In genomic region chr10:74436523-74437170, GRCh38 we compare ENCODE assay signal across 19 cellular contexts.
DNase-seq lines count a peak whose midpoint lies in the region; ATAC-seq, FAIRE-seq and TF ChIP-seq lines count a peak whose summit lies in the region.
"Had no signal": no experiment of that assay in that cellular context is flagged by ENCODE, and none has a peak within 500 bp of the region (broad histone marks: within the 10 kb centered on the region; RNA-seq: fewer than 3 reads in every experiment).

No MANE protein-coding gene starts in this region.

- H3K4me2 ChIP-seq in HepG2 (ENCODE audit: low read depth, low read length): no peak overlapping the region

- no peak for ATAC-seq in HepG2
- ATAC-seq in HG02571 (IDR thresholded peaks at IDR 0.05; ENCODE audit: unreplicated experiment): no peak
- ATAC-seq in HG03159 (IDR thresholded peaks at IDR 0.05; ENCODE audit: unreplicated experiment): no peak

- CTCF ChIA-PET in HepG2 (lab: Yijun Ruan, JAX; ENCODE audit: low intra/inter-chr PET ratio, low total read pairs): no interaction called here

- H4K20me1 ChIP-seq in HepG2 (ENCODE audit: insufficient read depth, low read length): no peaks in the 10 kb centered on the region; the same call in 1 of the 2 replicates

- FAIRE-seq in HepG2 (lab: Jason Lieb, UNC) (no peak), RCC 7860 (lab: Jason Lieb, UNC) (peak; percentile 49), frontal cortex (lab: Jason Lieb, UNC) (peak; percentile 49)
- FAIRE-seq: D721Med had no signal

- H3K4me3 ChIP-seq in liver (ENCODE audit: low read depth in 1 of 3, low read length in 3 of 3) (no peak overlapping the region), HepG2 (replicated peaks in 1 of 3; ENCODE audit: insufficient read depth in 1 of 3, low read depth in 2 of 3, low read length in 3 of 3) (no peak overlapping the region)

- H3K9ac ChIP-seq in liver (ENCODE audit: low read depth in 1 of 2, low read length in 2 of 2): no peak overlapping the region
- no peak overlapping the region for H3K9ac ChIP-seq in HepG2 (ENCODE audit: insufficient read depth, low read depth, low read length)

- peaks cover 0 to 2% (median 0%) of the 10 kb centered on the region in 4 donors for H3K4me1 ChIP-seq in liver (ENCODE audit: control insufficient read depth in 4 of 4, insufficient read depth in 4 of 4, low read length in 3 of 4)
- H3K4me1 ChIP-seq in HepG2 (ENCODE audit: insufficient read depth, low read length): no peaks in the 10 kb centered on the region
- H3K4me1 ChIP-seq: Caco-2 had no signal

- TF ChIP-seq POLR2A in HepG2 (IDR thresholded peaks at IDR 0.05; ENCODE audit: insufficient read depth in 1 of 2, low read depth in 2 of 2, low read length in 2 of 2): no peak

- TF ChIP-seq RAD21 in liver (IDR thresholded peaks at IDR 0.05) (no peak), HepG2 (CRISPR knock-in tag; IDR thresholded peaks at IDR 0.05) (no peak)

- H3K36me3 ChIP-seq in liver (ENCODE audit: control insufficient read depth in 4 of 4, insufficient read depth in 3 of 4, low read depth in 1 of 4, low read length in 3 of 4) (no peaks in the 10 kb centered on the region), HepG2 (replicated peaks in 1 of 2; ENCODE audit: control insufficient read depth in 1 of 2, insufficient read depth in 2 of 2, low read length in 2 of 2) (no peaks in the 10 kb centered on the region; a peak in 1 of 5 replicates)

- POLR2A ChIA-PET in HepG2 (lab: Yijun Ruan, JAX): no interaction called here

- BruUV-seq in HepG2 (replicated peaks; lab: Mats Ljungman, UMichigan): no TSS peak

- 48% methylated on average over 3 of the region's 3 CpGs for WGBS in liver
- WGBS in HepG2 (ENCODE audit: low lambda C conversion rate): 95% methylated on average over 3 of the region's 3 CpGs

- intact Hi-C loops in HepG2 (cut with micrococcal nuclease; ENCODE audit: unreplicated experiment): no loop called here

- H3K79me2 ChIP-seq in HepG2 (ENCODE audit: insufficient read depth, low read length): no peaks in the 10 kb centered on the region

- H3K27me3 ChIP-seq in liver (ENCODE audit: control insufficient read depth in 4 of 4, insufficient read depth in 4 of 4, low read length in 3 of 4) (no peaks in the 10 kb centered on the region), HepG2 (ENCODE audit: control insufficient read depth in 1 of 2, insufficient read depth in 2 of 2, low read length in 2 of 2) (no peaks in the 10 kb centered on the region)

- TF ChIP-seq EP300 in HepG2 (IDR thresholded peaks at IDR 0.05; ENCODE audit: low read depth in 2 of 2, low read length in 2 of 2) (no peak), HepG2 (CRISPR knock-in tag; IDR thresholded peaks at IDR 0.05; ENCODE audit: borderline replicate concordance) (no peak)

- H3K9me3 ChIP-seq in liver (ENCODE audit: control insufficient read depth in 4 of 4, low read length in 3 of 4): no peaks in the 10 kb centered on the region
- H3K9me3 ChIP-seq in HepG2 (ENCODE audit: low read length): no peaks in the 10 kb centered on the region
- H3K9me3 ChIP-seq: Caco-2 had no signal

- DNase-seq in HepG2 (ENCODE audit: low spot score): no peak
- DNase-seq in RCC 7860 (ENCODE audit: low spot score): no peak
- DNase-seq in frontal cortex (ENCODE audit: low spot score in 2 of 2): no peak
- no peak for DNase-seq in midbrain (lab: John Stamatoyannopoulos, UW)
- DNase-seq: ACHN; AML-193; Caco-2; CD4-positive, alpha-beta T cell; GF-D8; GOT3; H9; IMR-90; KBM-7 had no signal

- TF ChIP-seq CTCF in liver (IDR thresholded peaks at IDR 0.05; ENCODE audit: low read depth, low read length, missing input control) (no peak), HepG2 (CRISPR knock-in tag; IDR thresholded peaks at IDR 0.05) (no peak)

- in situ Hi-C loops in HepG2 (cut with HindIII; ENCODE audit: extremely low pct_ligation_motif_present, low pct_unique_long_range_greater_than_20kb): no loop called here

- no peak overlapping the region for H2AFZ ChIP-seq in HepG2 (ENCODE audit: low read length)

- H3K27ac ChIP-seq in liver (ENCODE audit: low read depth in 1 of 2, low read length in 2 of 2) (no peak overlapping the region), HepG2 (ENCODE audit: extremely low read length, insufficient read depth, low read length) (no peak overlapping the region)
- H3K27ac ChIP-seq: C4-2B, HL-60 had no signal

TF ChIP-seq in liver, 16 proteins besides CTCF, POLR2A, EP300 and RAD21 (continues in another document):
- TF ChIP-seq REST (IDR thresholded peaks at IDR 0.05) (no peak), SP1 (IDR thresholded peaks at IDR 0.05) (peak; percentile 7), YY1 (IDR thresholded peaks at IDR 0.05) (no peak)

TF ChIP-seq in HepG2, 621 proteins besides CTCF, POLR2A, EP300 and RAD21:
- TF ChIP-seq ZNF333 (CRISPR knock-in tag; IDR thresholded peaks at IDR 0.05; ENCODE audit: borderline replicate concordance) (no peak), REL (CRISPR knock-in tag; conservative IDR thresholded peaks at IDR 0.05) (no peak), TP53 (CRISPR knock-in tag; conservative IDR thresholded peaks at IDR 0.05) (no peak), AKNA (CRISPR knock-in tag; IDR thresholded peaks at IDR 0.05; ENCODE audit: borderline replicate concordance) (no peak), ARNTL (CRISPR knock-in tag; IDR thresholded peaks at IDR 0.05) (no peak), ZSCAN9 (CRISPR knock-in tag; IDR thresholded peaks at IDR 0.05; ENCODE audit: borderline replicate concordance) (no peak), ZSCAN21 (CRISPR knock-in tag; IDR thresholded peaks at IDR 0.05; ENCODE audit: borderline replicate concordance) (no peak), ARID3A (IDR thresholded peaks at IDR 0.05; ENCODE audit: low read depth, low read length) (no peak), ZBTB7A (CRISPR knock-in tag; IDR thresholded peaks at IDR 0.05) (no peak), KDM4B (CRISPR knock-in tag; IDR thresholded peaks at IDR 0.05) (no peak), ZNF577 (CRISPR knock-in tag; IDR thresholded peaks at IDR 0.05; ENCODE audit: borderline replicate concordance, low read depth) (no peak), ZNF12 (CRISPR knock-in tag; IDR thresholded peaks at IDR 0.05) (no peak)
